Comparison of ENCODE assay signal across 19 cellular contexts in genomic region chr3:160622263-160623045, GRCh38. TPM values are rescaled to one million over a fixed set of nuclear protein-coding genes. Genes with fewer than 3 reads are reported as not detected.
DNase-seq lines count a peak whose midpoint lies in the region; ATAC-seq and TF ChIP-seq lines count a peak whose summit lies in the region.
"Had no signal": no experiment of that assay in that cellular context is flagged by ENCODE, and none has a peak within 500 bp of the region (broad histone marks: within the 10 kb centered on the region; RNA-seq: fewer than 3 reads in every experiment).

No MANE protein-coding gene starts in this region.

- H4K20me1 ChIP-seq in hepatocyte (ENCODE audit: insufficient read depth, poor library complexity, severe bottlenecking) = no peaks in the 10 kb centered on the region

- H3K36me3 ChIP-seq in hepatocyte (replicated peaks; ENCODE audit: insufficient read depth, low read depth) (no peaks in the 10 kb centered on the region), heart right ventricle (no peaks in the 10 kb centered on the region)

- H3K9me3 Mint-ChIP-seq in activated CD8-positive, alpha-beta T cell treated with anti-CD3 and anti-CD28 coated beads, Interleukin-2, amount 10 ng/mL, durations not matched to agents 7 days and 5 days (ENCODE audit: insufficient read depth) = no peaks in the 10 kb centered on the region
- H3K9me3 Mint-ChIP-seq: GM23338 had no signal

- H2AFZ ChIP-seq in hepatocyte = no peak overlapping the region
- H2AFZ ChIP-seq: GM23338, PC-9 had no signal

- ATAC-seq in activated CD8-positive, alpha-beta T cell treated with anti-CD3 and anti-CD28 coated beads, Interleukin-2, amount 10 ng/mL, durations not matched to agents 7 days and 5 days = no peak
- ATAC-seq in SK-N-SH treated with all-trans-retinoic acid at 6 μM for 48 hours (no peak), heart right ventricle (no peak)
- ATAC-seq: GM23338 had no signal

- POLR2A ChIA-PET in activated CD8-positive, alpha-beta T cell treated with anti-CD3 and anti-CD28 coated beads, Interleukin-2, amount 10 ng/mL, durations not matched to agents 7 days and 5 days (lab: Charles Lee) = no interaction called here

- TF ChIP-seq CTCF in hepatocyte (IDR thresholded peaks at IDR 0.05; ENCODE audit: poor library complexity) = no peak
- TF ChIP-seq CTCF in heart right ventricle (IDR thresholded peaks at IDR 0.05) = no peak

- H3K27me3 Mint-ChIP-seq in activated CD8-positive, alpha-beta T cell treated with anti-CD3 and anti-CD28 coated beads, Interleukin-2, amount 10 ng/mL, durations not matched to agents 7 days and 5 days (ENCODE audit: low read depth) = peaks cover 11% of the 10 kb centered on the region

- H3K4me3 ChIP-seq in hepatocyte (no peak overlapping the region), heart right ventricle (no peak overlapping the region)
- H3K4me3 ChIP-seq: GM23338, PC-9 had no signal

- CTCF ChIA-PET in activated CD8-positive, alpha-beta T cell treated with anti-CD3 and anti-CD28 coated beads, Interleukin-2, amount 10 ng/mL, durations not matched to agents 7 days and 5 days (lab: Charles Lee) = no interaction called here

- no peaks in the 10 kb centered on the region for H3K36me3 Mint-ChIP-seq in activated CD8-positive, alpha-beta T cell treated with anti-CD3 and anti-CD28 coated beads, Interleukin-2, amount 10 ng/mL, durations not matched to agents 7 days and 5 days (ENCODE audit: low read depth)
- H3K36me3 Mint-ChIP-seq: CD4-positive, CD25-positive, alpha-beta regulatory T cell had no signal

- 31% methylated on average over 2 of the region's 2 CpGs for WGBS in hepatocyte (ENCODE audit: low lambda C conversion rate, missing lambda C conversion rate)
- WGBS in heart right ventricle, 2 donors = 38 to 49% methylated on average over 2 of the region's 2 CpGs

- H3K9me3 ChIP-seq in hepatocyte (ENCODE audit: low read depth) (no peaks in the 10 kb centered on the region), heart right ventricle (no peaks in the 10 kb centered on the region)

- H3K4me1 ChIP-seq in hepatocyte (ENCODE audit: insufficient read depth) (no peaks in the 10 kb centered on the region), heart right ventricle (peaks cover 0 to 3% (median 0%) of the 10 kb centered on the region in 9 donors)

- intact Hi-C loops in heart right ventricle (cut with DNase I) = no loop called here

- H3K27ac Mint-ChIP-seq in activated CD8-positive, alpha-beta T cell treated with anti-CD3 and anti-CD28 coated beads, Interleukin-2, amount 10 ng/mL, durations not matched to agents 7 days and 5 days = no peak overlapping the region
- H3K27ac Mint-ChIP-seq: B cell; CD4-positive, CD25-positive, alpha-beta regulatory T cell; GM23338 had no signal

- H3K4me1 Mint-ChIP-seq in activated CD8-positive, alpha-beta T cell treated with anti-CD3 and anti-CD28 coated beads, Interleukin-2, amount 10 ng/mL, durations not matched to agents 7 days and 5 days (ENCODE audit: low read depth) = no peaks in the 10 kb centered on the region
- H3K4me1 Mint-ChIP-seq: B cell had no signal

- H3K27ac ChIP-seq in hepatocyte (no peak overlapping the region), heart right ventricle (no peak overlapping the region)
- H3K27ac ChIP-seq: 22Rv1, PC-9 had no signal

- peak; percentile 1 for DNase-seq in DMS53 (lab: John Stamatoyannopoulos, UW)
- DNase-seq in DMS53 treated with DMSO at 0.1 percent for 48 hours (lab: John Stamatoyannopoulos, UW; ENCODE audit: unreplicated experiment) = no peak
- peak; percentile 13 for DNase-seq in hepatocyte (ENCODE audit: low spot score)
- peak; percentile 11 for DNase-seq in myocyte (ENCODE audit: low read depth)
- no peak for DNase-seq in KG1 (lab: John Stamatoyannopoulos, UW)
- no peak for DNase-seq in activated CD8-positive, alpha-beta T cell treated with anti-CD3 and anti-CD28 coated beads, Interleukin-2, amount 10 ng/mL, durations not matched to agents 7 days and 5 days
- DNase-seq in heart right ventricle = no peak
- DNase-seq: CD4-positive, CD25-positive, alpha-beta regulatory T cell; DND-41; MM.1S; NCI-H1105; NCI-H1694; NCI-H524; PC-9 had no signal

- H3K4me2 ChIP-seq in hepatocyte = no peak overlapping the region
- H3K4me2 ChIP-seq: GM23338, PC-9 had no signal

- H3K79me2 ChIP-seq in hepatocyte = no peaks in the 10 kb centered on the region

- no peak overlapping the region for H3K4me3 Mint-ChIP-seq in activated CD8-positive, alpha-beta T cell treated with anti-CD3 and anti-CD28 coated beads, Interleukin-2, amount 10 ng/mL, durations not matched to agents 7 days and 5 days
- H3K4me3 Mint-ChIP-seq: B cell; CD4-positive, CD25-positive, alpha-beta regulatory T cell; GM23338 had no signal

- H3K27me3 ChIP-seq in hepatocyte = no peaks in the 10 kb centered on the region
- H3K27me3 ChIP-seq in heart right ventricle = peaks cover 0 to 6% (median 0%) of the 10 kb centered on the region in 7 donors

- H3K9me2 ChIP-seq in hepatocyte (replicated peaks; ENCODE audit: insufficient read depth) = no peaks in the 10 kb centered on the region

TF ChIP-seq in SK-N-SH treated with all-trans-retinoic acid at 6 μM for 48 hours, 23 proteins besides CTCF, POLR2A, EP300 and RAD21 (continues in another document):
- TF ChIP-seq CSDC2 (CRISPR knock-in tag; IDR thresholded peaks at IDR 0.05) (no peak), ZFP3 (CRISPR knock-in tag; IDR thresholded peaks at IDR 0.05) (no peak), OSR1 (CRISPR knock-in tag; IDR thresholded peaks at IDR 0.05) (no peak), TSHZ2 (CRISPR knock-in tag; IDR thresholded peaks at IDR 0.05) (no peak), GLIS3 (CRISPR knock-in tag; IDR thresholded peaks at IDR 0.05) (no peak), BACH2 (CRISPR knock-in tag; IDR thresholded peaks at IDR 0.05; ENCODE audit: borderline replicate concordance) (no peak), ZNF565 (CRISPR knock-in tag; conservative IDR thresholded peaks at IDR 0.05; ENCODE audit: low read depth) (no peak), RARB (CRISPR knock-in tag; IDR thresholded peaks at IDR 0.05) (no peak), PPARA (CRISPR knock-in tag; IDR thresholded peaks at IDR 0.05; ENCODE audit: borderline replicate concordance) (no peak), ZC3H10 (CRISPR knock-in tag; IDR thresholded peaks at IDR 0.05) (no peak)
- TF ChIP-seq, protein P1, sequence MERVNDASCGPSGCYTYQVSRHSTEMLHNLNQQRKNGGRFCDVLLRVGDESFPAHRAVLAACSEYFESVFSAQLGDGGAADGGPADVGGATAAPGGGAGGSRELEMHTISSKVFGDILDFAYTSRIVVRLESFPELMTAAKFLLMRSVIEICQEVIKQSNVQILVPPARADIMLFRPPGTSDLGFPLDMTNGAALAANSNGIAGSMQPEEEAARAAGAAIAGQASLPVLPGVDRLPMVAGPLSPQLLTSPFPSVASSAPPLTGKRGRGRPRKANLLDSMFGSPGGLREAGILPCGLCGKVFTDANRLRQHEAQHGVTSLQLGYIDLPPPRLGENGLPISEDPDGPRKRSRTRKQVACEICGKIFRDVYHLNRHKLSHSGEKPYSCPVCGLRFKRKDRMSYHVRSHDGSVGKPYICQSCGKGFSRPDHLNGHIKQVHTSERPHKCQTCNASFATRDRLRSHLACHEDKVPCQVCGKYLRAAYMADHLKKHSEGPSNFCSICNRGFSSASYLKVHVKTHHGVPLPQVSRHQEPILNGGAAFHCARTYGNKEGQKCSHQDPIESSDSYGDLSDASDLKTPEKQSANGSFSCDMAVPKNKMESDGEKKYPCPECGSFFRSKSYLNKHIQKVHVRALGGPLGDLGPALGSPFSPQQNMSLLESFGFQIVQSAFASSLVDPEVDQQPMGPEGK (CRISPR knock-in tag; IDR thresholded peaks at IDR 0.05; ENCODE audit: borderline replicate concordance) = no peak

RNA-seq across cellular contexts. Expression of gene ARL14, which starts 54.5 kb away (rescaled TPM):
- 6.4 and 13.2 TPM in 2 replicates for total RNA-seq in hepatocyte
- 9.2 and 11.5 TPM in 2 replicates for polyA plus RNA-seq in hepatocyte
- total RNA-seq in myocyte = not detected in 2 replicates
- not detected for polyA plus RNA-seq in myocyte (2012)
- not detected for total RNA-seq in activated CD8-positive, alpha-beta T cell treated with anti-CD3 and anti-CD28 coated beads, Interleukin-2, amount 10 ng/mL, durations not matched to agents 7 days and 5 days
- not detected for total RNA-seq in heart right ventricle
- not detected for polyA plus RNA-seq in heart right ventricle
- total RNA-seq: CD4-positive, CD25-positive, alpha-beta regulatory T cell; GM23338 had no signal
- polyA plus RNA-seq: AG04450; CD4-positive, CD25-positive, alpha-beta regulatory T cell; GM23338 had no signal

RNA-seq across cellular contexts. Expression of gene KPNA4, which starts 57.1 kb away (rescaled TPM):
- 22.3 and 26.6 TPM in 2 replicates for total RNA-seq in hepatocyte
- 6.8 and 13.0 TPM in 2 replicates for polyA plus RNA-seq in hepatocyte
- 40.1 and 42.0 TPM in 2 replicates for total RNA-seq in myocyte
- polyA plus RNA-seq in myocyte (2012) = 24.3 TPM
- total RNA-seq in activated CD8-positive, alpha-beta T cell treated with anti-CD3 and anti-CD28 coated beads, Interleukin-2, amount 10 ng/mL, durations not matched to agents 7 days and 5 days = 10 to 100 TPM; 36.7 to 46.3 TPM
- 100 to 1,000 TPM; 110 to 190 (median 151) TPM for total RNA-seq in heart right ventricle
- polyA plus RNA-seq in heart right ventricle = 10 to 100 TPM; 21.6 to 21.7 TPM

Comparison
In these comparisons a context has a peak if more than half of its experiments do, and no peak if none do; other contexts are left out.
1. DNase-seq: peak in DMS53 (single experiment), hepatocyte (single experiment) and myocyte (single experiment); none in DMS53 treated with DMSO at 0.1 percent for 48 hours (single experiment), KG1 (single experiment), activated CD8-positive, alpha-beta T cell treated with anti-CD3 and anti-CD28 coated beads, Interleukin-2, amount 10 ng/mL, durations not matched to agents 7 days and 5 days (single experiment) and heart right ventricle (0 of 2).